ENCODE assay signal across 14 cellular contexts in genomic region chr2:121746071-121746578, GRCh38. TPM values are rescaled to one million over a fixed set of nuclear protein-coding genes. Genes with fewer than 3 reads are reported as not detected.
A peak's percentile ranks its signal among the peaks of the same experiment; 100 is the strongest.
DNase-seq lines count a peak whose midpoint lies in the region; ATAC-seq, FAIRE-seq and TF ChIP-seq lines count a peak whose summit lies in the region.
"Had no signal": no experiment of that assay in that cellular context is flagged by ENCODE, and none has a peak within 500 bp of the region (broad histone marks: within the 10 kb centered on the region; RNA-seq: fewer than 3 reads in every experiment).

No MANE protein-coding gene starts in this region.

- TF ChIP-seq EP300 in K562 (IDR thresholded peaks at IDR 0.05; ENCODE audit: low read length): no peak

- no peaks in the 10 kb centered on the region for H3K27me3 ChIP-seq in K562 (ENCODE audit: control insufficient read depth in 2 of 2, insufficient read depth in 2 of 2, low read length in 2 of 2)
- H3K27me3 ChIP-seq in mesenchymal stem cell (ENCODE audit: control insufficient read depth in 1 of 2, insufficient read depth in 1 of 2, low read length in 2 of 2): no peaks in the 10 kb centered on the region
- H3K27me3 ChIP-seq: dorsolateral prefrontal cortex had no signal

- DNase-seq in ACHN (peak; percentile 63), Daoy (ENCODE audit: low read depth) (peak; percentile 81), K562 (ENCODE audit: extremely low read depth in 1 of 4, low spot score in 3 of 4) (peak in 2 of 4 experiments; percentile 4 to 45), mesenchymal stem cell (no peak), NCI-H1417 (lab: John Stamatoyannopoulos, UW) (no peak), NCI-H345 (lab: John Stamatoyannopoulos, UW) (no peak), DMS 273 (lab: John Stamatoyannopoulos, UW; ENCODE audit: unreplicated experiment) (no peak)
- DNase-seq: dorsolateral prefrontal cortex; lower lobe of right lung; NCI-H2107; nephron progenitor cell; stimulated activated naive CD4-positive, alpha-beta T cell had no signal

- no peak for FAIRE-seq in K562 (lab: Jason Lieb, UNC)

- H3K4me2 ChIP-seq in K562 (ENCODE audit: insufficient read depth, low read length) (no peak overlapping the region; the same call in 1 of the 2 replicates), mesenchymal stem cell (ENCODE audit: low read length, poor library complexity, severe bottlenecking) (peak overlapping the region; percentile 13)

- no peaks in the 10 kb centered on the region for H4K20me1 ChIP-seq in K562 (replicated peaks; ENCODE audit: control insufficient read depth, insufficient read depth, low read length)

- no peaks in the 10 kb centered on the region for H3K79me2 ChIP-seq in K562 (ENCODE audit: control insufficient read depth, insufficient read depth, low read length)

- no peak overlapping the region for H3K27ac ChIP-seq in K562 (ENCODE audit: extremely low read depth, low read depth, low read length)
- H3K27ac ChIP-seq in mesenchymal stem cell (ENCODE audit: low read length, poor library complexity, severe bottlenecking): peak overlapping the region; percentile 65
- H3K27ac ChIP-seq: dorsolateral prefrontal cortex, lower lobe of right lung had no signal

- H3K36me3 ChIP-seq in K562 (ENCODE audit: control insufficient read depth, insufficient read depth, low read length) (no peaks in the 10 kb centered on the region), mesenchymal stem cell (ENCODE audit: control insufficient read depth in 1 of 2, insufficient read depth in 2 of 2, low read depth in 1 of 2, low read length in 2 of 2) (no peaks in the 10 kb centered on the region)
- H3K36me3 ChIP-seq: lower lobe of right lung had no signal

- no peaks in the 10 kb centered on the region for H3K79me1 ChIP-seq in mesenchymal stem cell (replicated peaks; ENCODE audit: low read length, poor library complexity, severe bottlenecking)

- no peak overlapping the region for H4K8ac ChIP-seq in mesenchymal stem cell (ENCODE audit: low read length)

- no peak overlapping the region for H2BK120ac ChIP-seq in mesenchymal stem cell (ENCODE audit: low read depth, low read length)

- H2AFZ ChIP-seq in K562 (ENCODE audit: low read depth, low read length) (peak overlapping the region; percentile 3; the same call in 1 of the 2 replicates), mesenchymal stem cell (ENCODE audit: low read depth, low read length) (no peak overlapping the region)

- no peak overlapping the region for H2BK5ac ChIP-seq in mesenchymal stem cell (ENCODE audit: low read depth, low read length, poor library complexity, severe bottlenecking)

- no peak overlapping the region for H3K23ac ChIP-seq in mesenchymal stem cell (ENCODE audit: low read length in 2 of 2)

- no TSS peak for BruUV-seq in K562 (replicated peaks; lab: Mats Ljungman, UMichigan)

- H2BK15ac ChIP-seq in mesenchymal stem cell (ENCODE audit: low read depth, poor library complexity, severe bottlenecking): no peak overlapping the region

- H3K9ac ChIP-seq in K562 (ENCODE audit: insufficient read depth in 1 of 2, low read depth in 2 of 2, low read length in 2 of 2) (peak overlapping the region in 1 of 2 experiments; percentile 6; a peak in 1 of 4 replicates), mesenchymal stem cell (ENCODE audit: low read length) (no peak overlapping the region)

- H3K4ac ChIP-seq in mesenchymal stem cell (ENCODE audit: low read depth in 1 of 2, low read length in 2 of 2): no peak overlapping the region

- WGBS in K562 (ENCODE audit: insufficient coverage, low coverage, missing lambda C conversion rate): 15% methylated on average over 6 of the region's 6 CpGs
- WGBS in mesenchymal stem cell: 57% methylated on average over 6 of the region's 6 CpGs

- CTCF ChIA-PET in K562 (lab: Yijun Ruan, JAX; ENCODE audit: low intra/inter-chr PET ratio): no interaction called here

- H3K4me3 ChIP-seq in K562 (no peak overlapping the region), mesenchymal stem cell (ENCODE audit: insufficient read depth in 1 of 2, low read depth in 1 of 2, low read length in 2 of 2) (no peak overlapping the region)
- H3K4me3 ChIP-seq: dorsolateral prefrontal cortex, lower lobe of right lung had no signal

- ATAC-seq in K562 (peak; percentile 68), GM21717 (IDR thresholded peaks at IDR 0.05; ENCODE audit: unreplicated experiment) (no peak)
- ATAC-seq: lower lobe of right lung, WTC11 had no signal

- TF ChIP-seq CTCF in K562 (IDR thresholded peaks at IDR 0.05 in 2 of 3, conservative IDR thresholded peaks at IDR 0.05 in 1 of 3; ENCODE audit: insufficient read depth in 2 of 3, low read depth in 1 of 3, low read length in 3 of 3): no peak

- H3K9me1 ChIP-seq in K562 (ENCODE audit: control insufficient read depth, insufficient read depth, low read length): no peaks in the 10 kb centered on the region

- no peak overlapping the region for H4K91ac ChIP-seq in mesenchymal stem cell (ENCODE audit: low read length)

- in situ Hi-C loops in ACHN (cut with HindIII; ENCODE audit: low pct_ligation_motif_present, low pct_unique_long_range_greater_than_20kb, low sequenced_read_pairs) (no loop called here), K562 (cut with MboI) (no loop called here)

- no peak overlapping the region for H3K18ac ChIP-seq in mesenchymal stem cell (ENCODE audit: low read depth in 1 of 2, low read length in 2 of 2)

- H2AK5ac ChIP-seq in mesenchymal stem cell (ENCODE audit: low read length, severe bottlenecking): no peak overlapping the region

- intact Hi-C loops in K562 (cut with micrococcal nuclease): no loop called here

- H3K9me3 ChIP-seq in K562 (replicated peaks; ENCODE audit: control insufficient read depth, insufficient read depth, low read depth, low read length) (no peaks in the 10 kb centered on the region), mesenchymal stem cell (ENCODE audit: control insufficient read depth, low read length) (no peaks in the 10 kb centered on the region)
- H3K9me3 ChIP-seq: lower lobe of right lung had no signal

- no peak overlapping the region for H2BK12ac ChIP-seq in mesenchymal stem cell (ENCODE audit: low read length in 2 of 2)

- H3K4me1 ChIP-seq in K562 (replicated peaks in 1 of 2; ENCODE audit: control insufficient read depth in 2 of 2, insufficient read depth in 2 of 2, low read length in 2 of 2) (peaks cover 2 to 11% of the 10 kb centered on the region in 2 experiments; a peak in 4 of 5 replicates), mesenchymal stem cell (ENCODE audit: control insufficient read depth, insufficient read depth, low read depth, low read length) (peaks cover 6% of the 10 kb centered on the region)
- H3K4me1 ChIP-seq: lower lobe of right lung had no signal

- no peak overlapping the region for H3K14ac ChIP-seq in mesenchymal stem cell (ENCODE audit: low read length in 2 of 2)

- no peak for TF ChIP-seq RAD21 in K562 (CRISPR knock-in tag; conservative IDR thresholded peaks at IDR 0.05 in 1 of 2, IDR thresholded peaks at IDR 0.05 in 1 of 2)

- TF ChIP-seq POLR2A in K562 (conservative IDR thresholded peaks at IDR 0.05): no peak

- POLR2A ChIA-PET in K562 (lab: Yijun Ruan, JAX): no interaction called here

TF ChIP-seq in K562, 482 proteins besides CTCF, POLR2A, EP300 and RAD21 (continues in another document):
- TF ChIP-seq ZNF699 (CRISPR knock-in tag; IDR thresholded peaks at IDR 0.05; ENCODE audit: insufficient replicate concordance) (no peak), ARID1B (IDR thresholded peaks at IDR 0.05) (0 out of 2 replicates have a peak, but pooled peaks have one; percentile 21), ZNF551 (CRISPR knock-in tag; IDR thresholded peaks at IDR 0.05) (no peak)

RNA-seq across cellular contexts. Expression of gene TSN, which starts 9.3 kb away (rescaled TPM):
- total RNA-seq in Daoy (2014; rRNA removed; shearing (Covaris generic)): 99.0 and 106 TPM in 2 replicates
- total RNA-seq in K562 (2011; cell fraction: chromatin; rRNA removed; ENCODE audit: low replicate concordance): 34.6 and 59.5 TPM in 2 replicates
- total RNA-seq in K562 (2011; cell fraction: nucleolus; rRNA removed): 27.5 and 32.0 TPM in 2 replicates
- total RNA-seq in K562 (2011; cell fraction: nucleoplasm; rRNA removed): 53.5 and 77.3 TPM in 2 replicates
- total RNA-seq in K562 (2014; rRNA removed): 61.1 and 63.2 TPM in 2 replicates
- total RNA-seq in K562 (2014; rRNA removed; fragmentation: Illumina TruSeq; extraction: Trizol): 101 and 110 TPM in 2 replicates
- 82.8 and 87.0 TPM in 2 replicates for total RNA-seq in K562 (2015; rRNA removed; fragmentation: Illumina TruSeq; extraction: Trizol)
- total RNA-seq in K562 (2021): 87.8 and 95.2 TPM in 2 replicates
- polyA plus RNA-seq in K562 (2011; rRNA removed): 83.7 and 128 TPM in 2 replicates
- 34.8 and 62.7 TPM in 2 replicates for polyA plus RNA-seq in K562 (2011; cell fraction: cytosol; rRNA removed)
- polyA plus RNA-seq in K562 (2011; cell fraction: nucleus; rRNA removed): 22.7 and 26.1 TPM in 2 replicates
- polyA plus RNA-seq in K562 (2012): 56.1 and 70.2 TPM in 2 replicates
- 74.5 and 79.4 TPM in 2 replicates for polyA plus RNA-seq in K562 (2014; fragmentation: Illumina TruSeq; extraction: Trizol)
- polyA plus RNA-seq in K562 (2014; fragmentation: Nextera tagmentation; extraction: Ambion mirVana): 100 to 1,000 TPM; 142 to 152 TPM
- 75.3 and 80.2 TPM in 2 replicates for polyA plus RNA-seq in K562 (2014; rRNA removed)
- 63.4 and 80.3 TPM in 2 replicates for polyA minus RNA-seq in K562 (2011; rRNA and poly(A)+ RNA removed)
- polyA minus RNA-seq in K562 (2011; cell fraction: cytosol; rRNA and poly(A)+ RNA removed): 63.1 and 65.4 TPM in 2 replicates
- 26.1 and 35.9 TPM in 2 replicates for polyA minus RNA-seq in K562 (2011; cell fraction: nucleus; rRNA and poly(A)+ RNA removed)
- polyA plus RNA-seq in mesenchymal stem cell (2013, experiment 1 of 2): 28.6 TPM
- 29.9 TPM for polyA plus RNA-seq in mesenchymal stem cell (2013, experiment 2 of 2)

RNA-seq across cellular contexts. Expression of gene NIFK, which starts 9.4 kb away (rescaled TPM):
- 158 and 175 TPM in 2 replicates for total RNA-seq in Daoy (2014; rRNA removed; shearing (Covaris generic))
- 40.5 and 65.8 TPM in 2 replicates for total RNA-seq in K562 (2011; cell fraction: chromatin; rRNA removed; ENCODE audit: low replicate concordance)
- total RNA-seq in K562 (2011; cell fraction: nucleolus; rRNA removed): 24.2 and 27.4 TPM in 2 replicates
- total RNA-seq in K562 (2011; cell fraction: nucleoplasm; rRNA removed): 31.9 and 45.0 TPM in 2 replicates
- 114 and 123 TPM in 2 replicates for total RNA-seq in K562 (2014; rRNA removed)
- 183 and 218 TPM in 2 replicates for total RNA-seq in K562 (2014; rRNA removed; fragmentation: Illumina TruSeq; extraction: Trizol)
- 227 and 257 TPM in 2 replicates for total RNA-seq in K562 (2015; rRNA removed; fragmentation: Illumina TruSeq; extraction: Trizol)
- 126 and 136 TPM in 2 replicates for total RNA-seq in K562 (2021)
- polyA plus RNA-seq in K562 (2011; rRNA removed): 39.6 and 60.2 TPM in 2 replicates
- 11.3 and 24.4 TPM in 2 replicates for polyA plus RNA-seq in K562 (2011; cell fraction: cytosol; rRNA removed)
- 16.2 and 19.6 TPM in 2 replicates for polyA plus RNA-seq in K562 (2011; cell fraction: nucleus; rRNA removed)
- polyA plus RNA-seq in K562 (2012): 60.1 and 72.9 TPM in 2 replicates
- polyA plus RNA-seq in K562 (2014; fragmentation: Illumina TruSeq; extraction: Trizol): 237 and 426 TPM in 2 replicates
- polyA plus RNA-seq in K562 (2014; fragmentation: Nextera tagmentation; extraction: Ambion mirVana): 100 to 1,000 TPM; 191 to 223 TPM
- 92.9 and 137 TPM in 2 replicates for polyA plus RNA-seq in K562 (2014; rRNA removed)
- 33.5 and 35.2 TPM in 2 replicates for polyA minus RNA-seq in K562 (2011; rRNA and poly(A)+ RNA removed)
- 14.6 and 19.8 TPM in 2 replicates for polyA minus RNA-seq in K562 (2011; cell fraction: cytosol; rRNA and poly(A)+ RNA removed)
- 13.3 and 18.7 TPM in 2 replicates for polyA minus RNA-seq in K562 (2011; cell fraction: nucleus; rRNA and poly(A)+ RNA removed)
- 75.3 TPM for polyA plus RNA-seq in mesenchymal stem cell (2013, experiment 1 of 2)
- polyA plus RNA-seq in mesenchymal stem cell (2013, experiment 2 of 2): 68.7 TPM

Comparison
In these comparisons a context has a peak if more than half of its experiments do, and no peak if none do; other contexts are left out.
1. DNase-seq: peak in ACHN (single experiment) and Daoy (single experiment); none in mesenchymal stem cell (single experiment), NCI-H1417 (0 of 3), NCI-H345 (single experiment) and DMS 273 (single experiment).